8 cellular contexts compared by ENCODE assay signal in the genomic region with DNA sequence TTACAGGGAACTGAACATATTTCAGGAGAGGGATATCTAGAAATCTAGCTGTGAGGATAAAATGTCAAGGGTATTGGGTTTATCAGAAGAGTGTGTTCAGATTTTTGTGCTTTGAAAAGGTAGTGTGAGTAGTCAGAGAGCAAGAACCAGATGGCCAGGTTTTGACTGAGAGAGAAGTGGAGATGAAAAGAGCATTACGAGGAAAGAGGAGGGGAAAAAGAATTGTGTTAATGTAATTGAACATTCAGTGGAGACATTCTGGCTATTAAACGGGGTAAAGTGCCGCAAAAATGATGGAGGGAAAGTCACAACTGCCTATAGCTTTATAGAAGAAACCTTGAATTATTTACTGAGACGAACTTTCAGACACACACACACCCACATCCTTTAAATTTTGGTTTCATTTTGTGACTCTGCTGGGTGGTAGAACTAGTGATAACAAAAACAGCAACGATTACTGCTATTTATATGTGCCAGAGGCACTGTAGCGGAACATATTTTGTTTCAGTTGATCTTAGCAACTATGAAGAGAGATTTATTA.
A peak's percentile ranks its signal among the peaks of the same experiment; 100 is the strongest.
DNase-seq lines count a peak whose midpoint lies in the region; ATAC-seq and TF ChIP-seq lines count a peak whose summit lies in the region.

No MANE protein-coding gene starts in this region.

- H3K23ac ChIP-seq in IMR-90 (ENCODE audit: low read depth, low read length): peak overlapping the region; percentile 15

- no peak overlapping the region for H3K4me3 Mint-ChIP-seq in type B pancreatic cell
- H3K4me3 Mint-ChIP-seq in activated T-cell treated with anti-CD3 and anti-CD28 coated beads, Interleukin-2, amount 50 U/mL, for 24 hours: no peak overlapping the region

- H3K4ac ChIP-seq in IMR-90 (ENCODE audit: low read depth, low read length): no peak overlapping the region; the same call in 1 of the 2 replicates

- peaks cover 12% of the 10 kb centered on the region for H3K36me3 Mint-ChIP-seq in type B pancreatic cell
- peaks cover 16% of the 10 kb centered on the region for H3K36me3 Mint-ChIP-seq in activated T-cell treated with anti-CD3 and anti-CD28 coated beads, Interleukin-2, amount 50 U/mL, for 24 hours (ENCODE audit: low read depth)

- H2AK5ac ChIP-seq in IMR-90 (ENCODE audit: low read depth, low read length): no peak overlapping the region; the same call in 1 of the 2 replicates

- H4K8ac ChIP-seq in IMR-90 (ENCODE audit: low read depth in 2 of 2, low read length in 2 of 2): peak overlapping the region in 1 of 2 experiments; percentile 68; a peak in 2 of 4 replicates

- H2BK120ac ChIP-seq in IMR-90 (ENCODE audit: low read depth, low read length): peak overlapping the region; percentile 1; the same call in 1 of the 2 replicates

- H2AK9ac ChIP-seq in IMR-90 (replicated peaks; ENCODE audit: low read depth, low read length, poor library complexity): no peak overlapping the region

- peak overlapping the region; percentile 36; the same call in 1 of the 2 replicates for H3K4me3 ChIP-seq in IMR-90 (ENCODE audit: insufficient read depth, low read depth, low read length)
- H3K4me3 ChIP-seq in duodenal mucosa (ENCODE audit: low read depth in 1 of 2, low read length in 2 of 2): peak overlapping the region; percentile 58 to 62
- H3K4me3 ChIP-seq in sigmoid colon: peak overlapping the region; percentile 18 to 46 (median 36)

- H3K9ac ChIP-seq in IMR-90 (ENCODE audit: low read depth, low read length) (peak overlapping the region; percentile 41; the same call in 1 of the 2 replicates), duodenal mucosa (ENCODE audit: low read depth in 1 of 2, low read length in 2 of 2) (peak overlapping the region; percentile 43 to 54)

- dilution Hi-C loops in IMR-90 (cut with HindIII; ENCODE audit: low sequenced_read_pairs, unreplicated experiment): no loop called here

- H3K27ac Mint-ChIP-seq in type B pancreatic cell: no peak overlapping the region
- H3K27ac Mint-ChIP-seq in activated T-cell treated with anti-CD3 and anti-CD28 coated beads, Interleukin-2, amount 50 U/mL, for 24 hours: no peak overlapping the region

- CTCF ChIA-PET in IMR-90 (lab: Yijun Ruan, JAX): interaction anchor here (1.2 kb wide), 1 partner anchor 8 kb away, joined by 3 read pairs; no protein-coding TSS in a partner anchor

- no peaks in the 10 kb centered on the region for H3K9me3 ChIP-seq in IMR-90 (ENCODE audit: control insufficient read depth, insufficient read depth, low read length)
- H3K9me3 ChIP-seq in duodenal mucosa (ENCODE audit: control insufficient read depth in 1 of 2, low read length in 2 of 2): no peaks in the 10 kb centered on the region
- no peaks in the 10 kb centered on the region for H3K9me3 ChIP-seq in sigmoid colon

- H3K9me1 ChIP-seq in IMR-90 (ENCODE audit: insufficient read depth, low read length): no peaks in the 10 kb centered on the region

- in situ Hi-C loops in IMR-90 (cut with MboI; ENCODE audit: low sequenced_read_pairs): no loop called here

- H3K27me3 ChIP-seq in IMR-90 (ENCODE audit: control insufficient read depth, insufficient read depth, low read length) (no peaks in the 10 kb centered on the region), duodenal mucosa (ENCODE audit: control insufficient read depth in 1 of 2, insufficient read depth in 2 of 2, low read length in 2 of 2) (no peaks in the 10 kb centered on the region), sigmoid colon (no peaks in the 10 kb centered on the region)

- peaks cover 1% of the 10 kb centered on the region; the same call in 1 of the 2 replicates for H3K4me1 ChIP-seq in IMR-90 (ENCODE audit: control insufficient read depth, insufficient read depth, low read length)
- H3K4me1 ChIP-seq in duodenal mucosa (ENCODE audit: control insufficient read depth in 1 of 2, insufficient read depth in 2 of 2, low read length in 2 of 2): peaks cover 0 to 9% of the 10 kb centered on the region in 2 donors
- peaks cover 0 to 47% (median 30%) of the 10 kb centered on the region in 4 donors for H3K4me1 ChIP-seq in sigmoid colon

- POLR2A ChIA-PET in IMR-90 (lab: Charles Lee; ENCODE audit: unreplicated experiment): no interaction called here

- H3K9me3 Mint-ChIP-seq in type B pancreatic cell: no peaks in the 10 kb centered on the region
- H3K9me3 Mint-ChIP-seq in activated T-cell treated with anti-CD3 and anti-CD28 coated beads, Interleukin-2, amount 50 U/mL, for 24 hours: no peaks in the 10 kb centered on the region

- WGBS in IMR-90 (ENCODE audit: extremely low coverage in 2 of 2, insufficient read length in 1 of 2), 2 experiments: 80% methylated on average over 1 of the region's 6 CpGs; no CpG with 5 or more reads in 1 of the 2 experiments
- 19 to 66% methylated on average over 6 of the region's 6 CpGs for WGBS in sigmoid colon, 2 donors

- no peaks in the 10 kb centered on the region for H4K20me1 ChIP-seq in IMR-90 (ENCODE audit: insufficient read depth, low read length)

- no peak overlapping the region for H2BK20ac ChIP-seq in IMR-90 (ENCODE audit: low read depth, low read length)

- intact Hi-C loops in IMR-90 (cut with micrococcal nuclease) (loop anchor here (5.0 kb wide), 1 partner anchor 378 kb away; no protein-coding TSS in a partner anchor), sigmoid colon (cut with DNase I) (loop anchor here (5.0 kb wide), 1 partner anchor 78 kb away; no protein-coding TSS in a partner anchor)

- H3K27ac ChIP-seq in IMR-90 (ENCODE audit: insufficient read depth, low read length) (no peak overlapping the region; the same call in 1 of the 2 replicates), duodenal mucosa (ENCODE audit: low read depth, low read length) (no peak overlapping the region), sigmoid colon (peak overlapping the region; percentile 22 to 72 (median 64))

- ATAC-seq in GM21360 (IDR thresholded peaks at IDR 0.05; ENCODE audit: unreplicated experiment) (peak; percentile 78), IMR-90 (ENCODE audit: low read depth) (0 out of 2 replicates have a peak, but pooled peaks have one; percentile 27)

- BruUV-seq in IMR-90 (replicated peaks; lab: Mats Ljungman, UMichigan): no TSS peak

- no peak overlapping the region for H2AFZ ChIP-seq in IMR-90 (replicated peaks; ENCODE audit: low read length, poor library complexity)

- DNase-seq in EH (ENCODE audit: low read depth) (peak; percentile 13), IMR-90 (no peak), sigmoid colon (no peak), type B pancreatic cell (ENCODE audit: extremely low spot score, unreplicated experiment) (no peak), Kasumi-1 (lab: John Stamatoyannopoulos, UW) (no peak)
- DNase-seq in activated T-cell treated with anti-CD3 and anti-CD28 coated beads, Interleukin-2, amount 50 U/mL, for 24 hours: no peak

- H3K27me3 Mint-ChIP-seq in type B pancreatic cell: no peaks in the 10 kb centered on the region
- H3K27me3 Mint-ChIP-seq in activated T-cell treated with anti-CD3 and anti-CD28 coated beads, Interleukin-2, amount 50 U/mL, for 24 hours: no peaks in the 10 kb centered on the region

- TF ChIP-seq RAD21 in IMR-90 (IDR thresholded peaks at IDR 0.05; ENCODE audit: low read length): no peak

- H3K4me2 ChIP-seq in IMR-90 (ENCODE audit: low read depth, low read length): peak overlapping the region; percentile 95

- no peak overlapping the region for H3K56ac ChIP-seq in IMR-90 (ENCODE audit: extremely low read depth, insufficient read depth, low read length)

- H3K14ac ChIP-seq in IMR-90 (replicated peaks; ENCODE audit: low read depth, low read length): peak overlapping the region; percentile 55

- no peak overlapping the region for H3K18ac ChIP-seq in IMR-90 (ENCODE audit: low read depth, low read length)

- H2BK15ac ChIP-seq in IMR-90 (ENCODE audit: low read depth, low read length): no peak overlapping the region

- no peak overlapping the region for H4K91ac ChIP-seq in IMR-90 (ENCODE audit: insufficient read depth, low read depth, low read length)

- H2BK5ac ChIP-seq in IMR-90 (ENCODE audit: low read depth, low read length, poor library complexity, severe bottlenecking): peak overlapping the region; percentile 44

- no peak overlapping the region for H4K5ac ChIP-seq in IMR-90 (ENCODE audit: low read depth, low read length)

- no peaks in the 10 kb centered on the region for H3K4me1 Mint-ChIP-seq in type B pancreatic cell (ENCODE audit: unreplicated experiment)
- peaks cover 15% of the 10 kb centered on the region for H3K4me1 Mint-ChIP-seq in activated T-cell treated with anti-CD3 and anti-CD28 coated beads, Interleukin-2, amount 50 U/mL, for 24 hours (ENCODE audit: low read depth)

- peaks cover 6 to 11% of the 10 kb centered on the region in 2 experiments; a peak in 2 of 4 replicates for H3K79me1 ChIP-seq in IMR-90 (ENCODE audit: low read depth in 1 of 2, low read length in 2 of 2)

- no peaks in the 10 kb centered on the region for H3K36me3 ChIP-seq in IMR-90 (ENCODE audit: control insufficient read depth, insufficient read depth, low read length)
- H3K36me3 ChIP-seq in duodenal mucosa (ENCODE audit: control insufficient read depth in 1 of 2, insufficient read depth in 2 of 2, low read length in 2 of 2): no peaks in the 10 kb centered on the region
- H3K36me3 ChIP-seq in sigmoid colon: no peaks in the 10 kb centered on the region

- TF ChIP-seq POLR2A in IMR-90 (IDR thresholded peaks at IDR 0.05; ENCODE audit: low read depth, low read length): no peak
- TF ChIP-seq POLR2A in sigmoid colon (IDR thresholded peaks at IDR 0.05): no peak

- TF ChIP-seq CTCF in IMR-90 (conservative IDR thresholded peaks at IDR 0.05; ENCODE audit: low read depth, low read length): no peak
- TF ChIP-seq CTCF in sigmoid colon (IDR thresholded peaks at IDR 0.05): no peak
- TF ChIP-seq CTCF in type B pancreatic cell (conservative IDR thresholded peaks at IDR 0.05): no peak

- no peak for TF ChIP-seq EP300 in sigmoid colon (IDR thresholded peaks at IDR 0.05)

TF ChIP-seq in IMR-90, 13 proteins besides CTCF, POLR2A, EP300 and RAD21 (continues in another document):
- TF ChIP-seq SMC3 (IDR thresholded peaks at IDR 0.05; ENCODE audit: low read depth, low read length) (no peak), FOS (IDR thresholded peaks at IDR 0.05; ENCODE audit: low read depth, low read length) (no peak), CHD1 (IDR thresholded peaks at IDR 0.05; ENCODE audit: low read depth, low read length) (no peak), NFE2L2 (IDR thresholded peaks at IDR 0.05; ENCODE audit: low read depth, low read length) (no peak), MAFK (IDR thresholded peaks at IDR 0.05; ENCODE audit: low read depth, low read length) (no peak), CEBPB (IDR thresholded peaks at IDR 0.05; ENCODE audit: low read depth, low read length) (no peak)
- TF ChIP-seq, protein P1, sequence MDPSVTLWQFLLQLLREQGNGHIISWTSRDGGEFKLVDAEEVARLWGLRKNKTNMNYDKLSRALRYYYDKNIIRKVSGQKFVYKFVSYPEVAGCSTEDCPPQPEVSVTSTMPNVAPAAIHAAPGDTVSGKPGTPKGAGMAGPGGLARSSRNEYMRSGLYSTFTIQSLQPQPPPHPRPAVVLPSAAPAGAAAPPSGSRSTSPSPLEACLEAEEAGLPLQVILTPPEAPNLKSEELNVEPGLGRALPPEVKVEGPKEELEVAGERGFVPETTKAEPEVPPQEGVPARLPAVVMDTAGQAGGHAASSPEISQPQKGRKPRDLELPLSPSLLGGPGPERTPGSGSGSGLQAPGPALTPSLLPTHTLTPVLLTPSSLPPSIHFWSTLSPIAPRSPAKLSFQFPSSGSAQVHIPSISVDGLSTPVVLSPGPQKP (IDR thresholded peaks at IDR 0.05; ENCODE audit: borderline replicate concordance, low read depth, low read length): no peak

Comparison
In these comparisons a context has a peak if more than half of its experiments do, and no peak if none do; other contexts are left out.
1. H3K27ac ChIP-seq: peak in sigmoid colon (4 of 4); none in IMR-90 (single experiment) and duodenal mucosa (single experiment).
2. Peak in every context shown above with its lines, with median percentiles within 50 percentile points of each other: H3K4me3 ChIP-seq.